ENCODE assay signal across 21 cellular contexts in the genomic region with DNA sequence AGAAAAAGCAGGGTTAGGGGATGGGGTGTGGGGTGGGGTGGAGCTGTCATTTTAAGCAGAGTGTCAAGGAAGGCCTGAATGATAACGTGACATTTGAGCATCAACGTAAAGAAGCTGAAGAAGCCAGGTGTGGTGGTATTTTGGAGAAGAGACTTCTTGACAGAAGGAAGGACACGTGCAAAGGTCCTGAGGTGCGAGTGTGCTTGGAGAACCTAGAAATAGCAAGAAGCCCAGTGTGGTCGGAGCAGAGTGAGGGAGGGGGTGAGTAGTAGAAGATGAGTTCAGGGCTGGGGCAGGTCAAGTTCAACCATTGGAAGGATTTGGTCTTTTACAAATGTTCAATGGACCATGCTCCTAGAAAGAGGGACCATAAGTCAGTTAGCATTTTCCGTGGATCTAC.
DNase-seq lines count a peak whose midpoint lies in the region; ATAC-seq, FAIRE-seq and TF ChIP-seq lines count a peak whose summit lies in the region.
"Had no signal": no experiment of that assay in that cellular context is flagged by ENCODE, and none has a peak within 500 bp of the region (broad histone marks: within the 10 kb centered on the region; RNA-seq: fewer than 3 reads in every experiment).

No MANE protein-coding gene starts in this region.

- H4K20me1 ChIP-seq in K562 (replicated peaks; ENCODE audit: control insufficient read depth, insufficient read depth, low read length), result no peaks in the 10 kb centered on the region; the same call in 1 of the 2 replicates
- H4K20me1 ChIP-seq: BLaER1 had no signal

- H2AFZ ChIP-seq in K562 (ENCODE audit: low read depth, low read length), result no peak overlapping the region

- H3K4me1 ChIP-seq in HEK293 (ENCODE audit: control insufficient read depth, insufficient read depth, low read length), result no peaks in the 10 kb centered on the region
- H3K4me1 ChIP-seq in K562 (replicated peaks in 1 of 2; ENCODE audit: control insufficient read depth in 2 of 2, insufficient read depth in 2 of 2, low read length in 2 of 2), result peaks cover 0 to 5% of the 10 kb centered on the region in 2 experiments; a peak in 1 of 5 replicates
- H3K4me1 ChIP-seq in stomach, result no peaks in the 10 kb centered on the region
- H3K4me1 ChIP-seq: Caco-2, HAP-1 had no signal

- TF ChIP-seq POLR2A in K562 (conservative IDR thresholded peaks at IDR 0.05), result no peak
- no peak for TF ChIP-seq POLR2A in stomach (IDR thresholded peaks at IDR 0.05)

- no peak for ATAC-seq in K562
- ATAC-seq: CD8-positive, alpha-beta T cell had no signal

- DNase-seq in K562 (ENCODE audit: extremely low read depth in 1 of 4, low spot score in 3 of 4) (no peak), osteocyte (ENCODE audit: extremely low spot score, unreplicated experiment) (peak; percentile 21), stomach (peak; percentile 7), UCSD-AML1 (lab: John Stamatoyannopoulos, UW; ENCODE audit: unreplicated experiment) (no peak), NOMO-1 (lab: John Stamatoyannopoulos, UW; ENCODE audit: unreplicated experiment in 2 of 2) (no peak), immature natural killer cell (no peak)
- DNase-seq: Caco-2; CD4-positive, CD25-positive, alpha-beta regulatory T cell; DMS153; DND-41; GOT3 had no signal

- WGBS in K562 (ENCODE audit: insufficient coverage, low coverage, missing lambda C conversion rate), result 0% methylated on average over 6 of the region's 6 CpGs
- 89 to 95% (median 94%) methylated on average over 6 of the region's 6 CpGs for WGBS in stomach, 5 donors

- no peaks in the 10 kb centered on the region for H3K36me3 ChIP-seq in HEK293 (ENCODE audit: control insufficient read depth in 2 of 2, insufficient read depth in 1 of 2, low read length in 2 of 2)
- H3K36me3 ChIP-seq in K562 (ENCODE audit: control insufficient read depth, insufficient read depth, low read length), result no peaks in the 10 kb centered on the region
- no peaks in the 10 kb centered on the region for H3K36me3 ChIP-seq in stomach
- H3K36me3 ChIP-seq: BLaER1, HAP-1 had no signal

- H3K4me3 ChIP-seq in HEK293 (ENCODE audit: low read depth, low read length), result no peak overlapping the region
- H3K4me3 ChIP-seq in K562, result no peak overlapping the region
- no peak overlapping the region for H3K4me3 ChIP-seq in stomach
- H3K4me3 ChIP-seq: BLaER1, HAP-1 had no signal

- no peak for TF ChIP-seq CTCF in HEK293 (tag by site-specific recombination; IDR thresholded peaks at IDR 0.05)
- no peak for TF ChIP-seq CTCF in K562 (IDR thresholded peaks at IDR 0.05 in 2 of 3, conservative IDR thresholded peaks at IDR 0.05 in 1 of 3; ENCODE audit: insufficient read depth in 2 of 3, low read depth in 1 of 3, low read length in 3 of 3)
- no peak for TF ChIP-seq CTCF in osteocyte (IDR thresholded peaks at IDR 0.05)
- TF ChIP-seq CTCF in stomach (IDR thresholded peaks at IDR 0.05), result no peak

- no peaks in the 10 kb centered on the region for H3K36me3 Mint-ChIP-seq in osteocyte (ENCODE audit: unreplicated experiment)
- no peaks in the 10 kb centered on the region for H3K36me3 Mint-ChIP-seq in immature natural killer cell
- H3K36me3 Mint-ChIP-seq: CD4-positive, CD25-positive, alpha-beta regulatory T cell; CD8-positive, alpha-beta T cell had no signal

- no peaks in the 10 kb centered on the region for H3K9me3 Mint-ChIP-seq in osteocyte (ENCODE audit: unreplicated experiment)
- peaks cover 0 to 5% (median 0%) of the 10 kb centered on the region in 6 donors for H3K9me3 Mint-ChIP-seq in immature natural killer cell
- H3K9me3 Mint-ChIP-seq: CD8-positive, alpha-beta T cell had no signal

- FAIRE-seq in K562 (lab: Jason Lieb, UNC), result no peak
- FAIRE-seq: A204.1, G401.6, GM12892, H54 had no signal

- in situ Hi-C loops in K562 (cut with MboI), result no loop called here

- H3K27me3 Mint-ChIP-seq in osteocyte (ENCODE audit: unreplicated experiment) (peaks cover 42% of the 10 kb centered on the region), immature natural killer cell (ENCODE audit: low read depth in 3 of 3) (peaks cover 3 to 7% (median 4%) of the 10 kb centered on the region in 3 donors)
- H3K27me3 Mint-ChIP-seq: CD4-positive, CD25-positive, alpha-beta regulatory T cell had no signal

- no peak overlapping the region for H3K4me2 ChIP-seq in K562 (ENCODE audit: insufficient read depth, low read length)
- H3K4me2 ChIP-seq: BLaER1 had no signal

- no peaks in the 10 kb centered on the region for H3K9me1 ChIP-seq in K562 (ENCODE audit: control insufficient read depth, insufficient read depth, low read length)

- no TSS peak for BruUV-seq in K562 (replicated peaks; lab: Mats Ljungman, UMichigan)

- intact Hi-C loops in K562 (cut with micrococcal nuclease), result loop anchor here (2.0 kb wide), 1 partner anchor 15 kb away; no protein-coding TSS in a partner anchor
- intact Hi-C loops in stomach (cut with DNase I; ENCODE audit: low total_unique reads), result no loop called here

- CTCF ChIA-PET in HEK293 (lab: Yijun Ruan, JAX), result interaction anchor here (0.5 to 0.6 kb wide), 2 partner anchors 109 to 135 kb away, joined by 3 to 5 read pairs; no protein-coding TSS in a partner anchor
- CTCF ChIA-PET in K562 (lab: Yijun Ruan, JAX; ENCODE audit: low intra/inter-chr PET ratio), result no interaction called here

- no peak overlapping the region for H3K4me3 Mint-ChIP-seq in osteocyte (ENCODE audit: unreplicated experiment)
- no peak overlapping the region for H3K4me3 Mint-ChIP-seq in immature natural killer cell
- H3K4me3 Mint-ChIP-seq: B cell; CD4-positive, CD25-positive, alpha-beta regulatory T cell; CD8-positive, alpha-beta T cell had no signal

- no peak for TF ChIP-seq RAD21 in K562 (CRISPR knock-in tag; conservative IDR thresholded peaks at IDR 0.05 in 1 of 2, IDR thresholded peaks at IDR 0.05 in 1 of 2)

- H3K79me2 ChIP-seq in K562 (ENCODE audit: control insufficient read depth, insufficient read depth, low read length), result no peaks in the 10 kb centered on the region

- no peak overlapping the region for H3K27ac Mint-ChIP-seq in osteocyte (ENCODE audit: unreplicated experiment)
- H3K27ac Mint-ChIP-seq in immature natural killer cell, result no peak overlapping the region
- H3K27ac Mint-ChIP-seq: B cell; CD4-positive, CD25-positive, alpha-beta regulatory T cell; CD8-positive, alpha-beta T cell had no signal

- peaks cover 26 to 40% of the 10 kb centered on the region in 2 experiments for H3K27me3 ChIP-seq in K562 (ENCODE audit: control insufficient read depth in 2 of 2, insufficient read depth in 2 of 2, low read length in 2 of 2)
- H3K27me3 ChIP-seq in stomach, result peaks cover 0 to 14% (median 0%) of the 10 kb centered on the region in 3 donors
- H3K27me3 ChIP-seq: BLaER1 had no signal

- H3K27ac ChIP-seq in HEK293 (ENCODE audit: extremely low read depth, low read depth, low read length) (no peak overlapping the region), K562 (ENCODE audit: extremely low read depth, low read depth, low read length) (no peak overlapping the region), stomach (no peak overlapping the region)
- H3K27ac ChIP-seq: BLaER1, C4-2B had no signal

- TF ChIP-seq EP300 in K562 (IDR thresholded peaks at IDR 0.05; ENCODE audit: low read length), result no peak
- no peak for TF ChIP-seq EP300 in stomach (IDR thresholded peaks at IDR 0.05)

- H3K9ac ChIP-seq in K562 (ENCODE audit: insufficient read depth in 1 of 2, low read depth in 2 of 2, low read length in 2 of 2), result no peak overlapping the region
- H3K9ac ChIP-seq: BLaER1 had no signal

- no peaks in the 10 kb centered on the region for H3K4me1 Mint-ChIP-seq in osteocyte (ENCODE audit: unreplicated experiment)
- H3K4me1 Mint-ChIP-seq in immature natural killer cell, result no peaks in the 10 kb centered on the region
- H3K4me1 Mint-ChIP-seq: B cell; CD4-positive, CD25-positive, alpha-beta regulatory T cell had no signal

- no peaks in the 10 kb centered on the region for H3K9me3 ChIP-seq in HEK293 (ENCODE audit: control insufficient read depth, insufficient read depth, low read depth, low read length)
- no peaks in the 10 kb centered on the region for H3K9me3 ChIP-seq in K562 (replicated peaks; ENCODE audit: control insufficient read depth, insufficient read depth, low read depth, low read length)
- peaks cover 0 to 6% (median 0%) of the 10 kb centered on the region in 4 donors for H3K9me3 ChIP-seq in stomach
- H3K9me3 ChIP-seq: BLaER1, Caco-2, HAP-1 had no signal

- POLR2A ChIA-PET in HEK293 (lab: Yijun Ruan, JAX) (no interaction called here), K562 (lab: Yijun Ruan, JAX) (interaction anchor here (0.6 kb wide), 1 partner anchor 165 kb away, joined by 3 read pairs; no protein-coding TSS in a partner anchor)

TF ChIP-seq in HEK293, 187 proteins besides CTCF, POLR2A, EP300 and RAD21:
- TF ChIP-seq ZNF623 (tag by site-specific recombination; IDR thresholded peaks at IDR 0.05) (peak; percentile 94), ZSCAN18 (tag by site-specific recombination; IDR thresholded peaks at IDR 0.05) (no peak)

TF ChIP-seq in K562, 482 proteins besides CTCF, POLR2A, EP300 and RAD21:
- TF ChIP-seq RBM25 (IDR thresholded peaks at IDR 0.05; ENCODE audit: low read depth, low read length, severe bottlenecking) (peak; percentile 24), ZNF224 (CRISPR knock-in tag; IDR thresholded peaks at IDR 0.05) (no peak), NCOR1 (IDR thresholded peaks at IDR 0.05) (no peak), BCOR (IDR thresholded peaks at IDR 0.05) (peak; percentile 27; the same call in 1 of the 2 replicates), ZFP1 (CRISPR knock-in tag; IDR thresholded peaks at IDR 0.05) (no peak), GATAD2B (IDR thresholded peaks at IDR 0.05; ENCODE audit: borderline replicate concordance) (no peak), GABPB2 (CRISPR knock-in tag; conservative IDR thresholded peaks at IDR 0.05) (no peak), ZNF133 (CRISPR knock-in tag; IDR thresholded peaks at IDR 0.05) (no peak)

Comparison
In these comparisons a context has a peak if more than half of its experiments do, and no peak if none do; other contexts are left out.
1. DNase-seq: peak in osteocyte (single experiment) and stomach (single experiment); none in K562 (0 of 4), UCSD-AML1 (single experiment), NOMO-1 (0 of 2) and immature natural killer cell (0 of 3).